8 cellular contexts compared by ENCODE assay signal in the genomic region with DNA sequence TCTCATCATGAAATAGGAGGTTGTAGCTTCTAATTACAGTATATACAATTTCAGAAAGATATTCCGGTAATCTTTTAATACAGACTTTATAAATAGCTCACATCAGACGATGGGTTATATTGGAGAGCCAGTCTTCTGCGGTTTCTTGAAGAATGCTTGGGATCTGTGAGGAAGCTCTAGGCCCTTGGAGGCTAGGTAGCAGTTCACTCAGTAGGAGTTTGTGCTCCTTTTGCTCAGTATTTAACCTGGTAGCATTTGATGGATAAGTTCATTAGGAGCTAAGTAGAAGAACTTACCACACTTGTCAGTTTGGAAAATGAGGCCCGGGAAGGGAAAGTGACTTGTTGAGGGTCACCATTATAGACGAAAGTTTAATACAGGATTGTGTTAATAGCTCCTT. TPM values are rescaled to one million over a fixed set of nuclear protein-coding genes. Genes with fewer than 3 reads are reported as not detected.
DNase-seq lines count a peak whose midpoint lies in the region; ATAC-seq and TF ChIP-seq lines count a peak whose summit lies in the region.

No MANE protein-coding gene starts in this region.

- DNase-seq in cardiac muscle cell (ENCODE audit: low read depth in 1 of 2, low spot score in 1 of 2) (peak in 1 of 2 donors; percentile 54), left cardiac atrium (no peak), MCF 10A (ENCODE audit: unreplicated experiment) (peak; percentile 27), lower lobe of right lung (no peak), upper lobe of right lung (no peak), MV-4-11 (lab: John Stamatoyannopoulos, UW) (no peak)

- H3K4me3 ChIP-seq in cardiac muscle cell (peak overlapping the region; percentile 88), lower lobe of right lung (peak overlapping the region; percentile 90), upper lobe of right lung (peak overlapping the region; percentile 96)

- CTCF ChIA-PET in MCF 10A (lab: Yijun Ruan, JAX) = interaction anchor here (0.6 to 1.6 kb wide), 11 partner anchors 12 to 669 kb away, joined by 3 to 10 read pairs (median 3); partner anchors contain the start of gene NCEH1

- no peaks in the 10 kb centered on the region for H3K27me3 ChIP-seq in cardiac muscle cell
- H3K27me3 ChIP-seq in lower lobe of right lung (ENCODE audit: low read depth) = no peaks in the 10 kb centered on the region
- H3K27me3 ChIP-seq in upper lobe of right lung = no peaks in the 10 kb centered on the region

- peak overlapping the region; percentile 58 for H3K27ac ChIP-seq in cardiac muscle cell
- H3K27ac ChIP-seq in lower lobe of right lung = peak overlapping the region; percentile 97
- peak overlapping the region; percentile 97 for H3K27ac ChIP-seq in upper lobe of right lung

- POLR2A ChIA-PET in MCF 10A (lab: Yijun Ruan, JAX) = interaction anchor here (0.6 to 4.5 kb wide), 31 partner anchors 9 to 286 kb away, joined by 3 to 39 read pairs (median 4); partner anchors contain the start of gene PLD1

- no peaks in the 10 kb centered on the region for H3K9me3 Mint-ChIP-seq in MCF 10A (ENCODE audit: unreplicated experiment)

- TF ChIP-seq CTCF in cardiac muscle cell (IDR thresholded peaks at IDR 0.05; ENCODE audit: low read depth, low read length) = no peak
- no peak for TF ChIP-seq CTCF in MCF 10A (IDR thresholded peaks at IDR 0.05; ENCODE audit: unreplicated experiment)
- no peak for TF ChIP-seq CTCF in lower lobe of right lung (IDR thresholded peaks at IDR 0.05)
- TF ChIP-seq CTCF in upper lobe of right lung (IDR thresholded peaks at IDR 0.05) = no peak

- H3K4me1 ChIP-seq in cardiac muscle cell (ENCODE audit: low read depth) (peaks cover 49% of the 10 kb centered on the region), lower lobe of right lung (peaks cover 67% of the 10 kb centered on the region), upper lobe of right lung (peaks cover 44% of the 10 kb centered on the region)

- H3K27ac Mint-ChIP-seq in MCF 10A (ENCODE audit: low read depth, unreplicated experiment) = peak overlapping the region; percentile 90

- peaks cover 29% of the 10 kb centered on the region for H3K36me3 Mint-ChIP-seq in MCF 10A (ENCODE audit: insufficient read depth, unreplicated experiment)

- ATAC-seq in left cardiac atrium = no peak
- ATAC-seq in lower lobe of right lung = no peak
- no peak for ATAC-seq in upper lobe of right lung
- ATAC-seq in GM19035 (IDR thresholded peaks at IDR 0.05; ENCODE audit: unreplicated experiment) = no peak
- no peak for ATAC-seq in HG02852 (IDR thresholded peaks at IDR 0.05; ENCODE audit: unreplicated experiment)

- H3K9me3 ChIP-seq in cardiac muscle cell (ENCODE audit: low read depth) = no peaks in the 10 kb centered on the region
- H3K9me3 ChIP-seq in lower lobe of right lung = no peaks in the 10 kb centered on the region
- H3K9me3 ChIP-seq in upper lobe of right lung = no peaks in the 10 kb centered on the region

- no peaks in the 10 kb centered on the region for H3K27me3 Mint-ChIP-seq in MCF 10A (ENCODE audit: insufficient read depth, unreplicated experiment)

- intact Hi-C loops in left cardiac atrium (cut with DNase I) = loop anchor here in 1 of 2 donors (5.0 kb wide), 2 partner anchors 65 to 240 kb away; no protein-coding TSS in a partner anchor
- intact Hi-C loops in MCF 10A (cut with micrococcal nuclease) = loop anchor here (5.0 kb wide), 2 partner anchors 60 to 290 kb away; no protein-coding TSS in a partner anchor
- intact Hi-C loops in lower lobe of right lung (cut with DNase I) = no loop called here
- intact Hi-C loops in upper lobe of right lung (cut with DNase I) = no loop called here

- peak overlapping the region; percentile 95 for H3K4me3 Mint-ChIP-seq in MCF 10A (ENCODE audit: unreplicated experiment)

- no TSS peak for BruUV-seq in MCF 10A (replicated peaks; lab: Mats Ljungman, UMichigan)

- H3K36me3 ChIP-seq in cardiac muscle cell = no peaks in the 10 kb centered on the region
- H3K36me3 ChIP-seq in lower lobe of right lung = no peaks in the 10 kb centered on the region
- H3K36me3 ChIP-seq in upper lobe of right lung = peaks cover 6% of the 10 kb centered on the region

- peaks cover 40% of the 10 kb centered on the region for H3K4me1 Mint-ChIP-seq in MCF 10A (ENCODE audit: insufficient read depth, unreplicated experiment)

RNA-seq across cellular contexts. Expression of gene FNDC3B, which starts 2.8 kb away (rescaled TPM):
- total RNA-seq in cardiac muscle cell (56.8 and 62.3 TPM in 2 replicates), left cardiac atrium (10 to 100 TPM; 82.4 to 98.3 TPM), MCF 10A (2022) (149 TPM in 2 replicates), lower lobe of right lung (153 TPM), upper lobe of right lung (160 TPM)
- polyA plus RNA-seq in cardiac muscle cell = 52.2 and 55.2 TPM in 2 replicates
